In genomic region chr4:37687175-37687525, GRCh38 we compare ENCODE assay signal across 8 cellular contexts. TPM values are rescaled to one million over a fixed set of nuclear protein-coding genes. Genes with fewer than 3 reads are reported as not detected.
DNase-seq lines count a peak whose midpoint lies in the region; ATAC-seq and TF ChIP-seq lines count a peak whose summit lies in the region.

No MANE protein-coding gene starts in this region.

- no peaks in the 10 kb centered on the region for H3K9me3 ChIP-seq in KOPT-K1 (ENCODE audit: insufficient read depth, low read length, poor library complexity, severe bottlenecking)

- H3K9me3 Mint-ChIP-seq in mesothelial cell of epicardium, result no peaks in the 10 kb centered on the region

- ATAC-seq in activated CD4-positive, CD25-positive, alpha-beta regulatory T cell treated with anti-CD3 and anti-CD28 coated beads, Interleukin-2, amount 50 U/mL, for 24 hours, result no peak
- ATAC-seq in GM21367 (IDR thresholded peaks at IDR 0.05; ENCODE audit: unreplicated experiment), result no peak

- H3K36me3 ChIP-seq in KOPT-K1 (ENCODE audit: insufficient read depth, low read length), result no peaks in the 10 kb centered on the region

- TF ChIP-seq CTCF in AG10803 (conservative IDR thresholded peaks at IDR 0.05; ENCODE audit: low read length), result no peak
- no peak for TF ChIP-seq CTCF in astrocyte of the cerebellum (IDR thresholded peaks at IDR 0.05; ENCODE audit: low read depth, low read length, missing control alignments)
- no peak for TF ChIP-seq CTCF in mesothelial cell of epicardium (IDR thresholded peaks at IDR 0.05; ENCODE audit: unreplicated experiment)

- H3K4me1 Mint-ChIP-seq in mesothelial cell of epicardium, result peaks cover 14% of the 10 kb centered on the region

- H3K27me3 Mint-ChIP-seq in mesothelial cell of epicardium (ENCODE audit: low read depth), result peaks cover 21% of the 10 kb centered on the region

- DNase-seq in AG10803 (ENCODE audit: low read depth) (no peak), astrocyte of the cerebellum (ENCODE audit: low read depth) (no peak), mesothelial cell of epicardium (ENCODE audit: low spot score in 2 of 2, unreplicated experiment in 2 of 2) (no peak), NCI-H1436 (lab: John Stamatoyannopoulos, UW) (no peak), EL (no peak)

- H3K4me3 Mint-ChIP-seq in mesothelial cell of epicardium, result peak overlapping the region; percentile 73

- no peaks in the 10 kb centered on the region for H3K36me3 Mint-ChIP-seq in mesothelial cell of epicardium

- H3K27ac Mint-ChIP-seq in mesothelial cell of epicardium, result peak overlapping the region; percentile 32

- in situ Hi-C loops in astrocyte of the cerebellum (cut with HindIII; ENCODE audit: low sequenced_read_pairs), result no loop called here

- H3K4me3 ChIP-seq in AG10803 (ENCODE audit: low read length) (peak overlapping the region; percentile 64), astrocyte of the cerebellum (ENCODE audit: low read depth, low read length) (peak overlapping the region; percentile 86)

- peak overlapping the region; percentile 79 for H3K27ac ChIP-seq in KOPT-K1 (ENCODE audit: low read depth, low read length, poor library complexity, severe bottlenecking)

RNA-seq across cellular contexts. Expression of gene RELL1, which starts 1.0 kb away (rescaled TPM):
- 11.3 to 11.7 TPM (median 11.4 TPM) in 3 replicates for total RNA-seq in mesothelial cell of epicardium
